Comparison of ENCODE assay signal across 14 cellular contexts in the genomic region with DNA sequence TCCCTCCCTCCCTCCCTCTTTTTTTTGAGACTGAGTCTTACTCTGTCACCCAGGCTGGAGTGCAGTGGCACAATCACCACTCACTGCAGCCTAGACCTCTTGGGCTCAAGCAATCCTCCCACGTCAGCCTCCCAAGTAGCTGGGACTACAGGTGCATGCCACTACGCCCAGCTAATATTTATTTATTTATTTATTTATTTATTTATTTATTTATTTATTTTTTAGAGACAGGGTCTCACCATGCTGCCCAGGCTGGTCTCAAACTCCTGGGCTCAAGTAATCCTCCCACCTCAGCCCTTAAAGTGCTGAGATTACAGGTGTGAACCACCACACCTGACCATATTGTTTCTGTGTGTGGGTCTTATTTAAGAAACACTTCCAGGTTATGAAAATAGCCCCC. TPM values are rescaled to one million over a fixed set of nuclear protein-coding genes. Genes with fewer than 3 reads are reported as not detected.
"Had no signal": no experiment of that assay in that cellular context is flagged by ENCODE, and none has a peak within 500 bp of the region (broad histone marks: within the 10 kb centered on the region; RNA-seq: fewer than 3 reads in every experiment).

No MANE protein-coding gene starts in this region.

RNA-seq across cellular contexts. Expression of a gene that starts 11.1 kb away (rescaled TPM):
- total RNA-seq: stomach, subcutaneous adipose tissue, suprapubic skin, temporal lobe, thoracic aorta, thyroid gland, tibial nerve, transverse colon, upper lobe of left lung, upper lobe of right lung, ureter, urinary bladder, uterus, vagina had no signal
- polyA plus RNA-seq: urinary bladder had no signal

RNA-seq across cellular contexts. Expression of a gene that starts 23.9 kb away (rescaled TPM):
- total RNA-seq: suprapubic skin, temporal lobe, thyroid gland, ureter, vagina had no signal
- polyA plus RNA-seq: stomach had no signal
